9 cellular contexts compared by ENCODE assay signal in genomic region chr6:46774736-46775135, GRCh38. TPM values are rescaled to one million over a fixed set of nuclear protein-coding genes. Genes with fewer than 3 reads are reported as not detected.
"Had no signal": no experiment of that assay in that cellular context is flagged by ENCODE, and none has a peak within 500 bp of the region (broad histone marks: within the 10 kb centered on the region; RNA-seq: fewer than 3 reads in every experiment).

No MANE protein-coding gene starts in this region.

RNA-seq across cellular contexts. Expression of gene MEP1A, which starts 18.5 kb away (rescaled TPM):
- total RNA-seq: LHCN-M2, MCF 10A, NCI-H460, OCI-LY7, PC-9, Right ventricle myocardium inferior, RPMI7951, SJCRH30, SK-MEL-5 had no signal

RNA-seq across cellular contexts. Expression of gene ANKRD66, which starts 28.0 kb away (rescaled TPM):
- total RNA-seq: LHCN-M2, MCF 10A, NCI-H460, OCI-LY7, PC-9, Right ventricle myocardium inferior, RPMI7951, SJCRH30, SK-MEL-5 had no signal

RNA-seq across cellular contexts. Expression of gene PLA2G7, which starts 39.6 kb away (rescaled TPM):
- total RNA-seq: LHCN-M2, MCF 10A, OCI-LY7, SJCRH30 had no signal
